ENCODE assay signal across 1 cellular context in genomic region chr15:82262422-82263026, GRCh38.
A peak's percentile ranks its signal among the peaks of the same experiment; 100 is the strongest.
TF ChIP-seq lines count a peak whose summit lies in the region.

TSS of gene EFL1 (minus strand) at chr15:82262734. CDS start at chr15:82261778, 956 bp downstream.
TSS of gene SAXO2 (plus strand) at chr15:82262818. CDS start at chr15:82262880, 62 bp downstream.

TF ChIP-seq in HepG2, 621 proteins besides CTCF, POLR2A, EP300 and RAD21 (continued from another document and continues in another):
- TF ChIP-seq STAG1 (CRISPR knock-in tag; IDR thresholded peaks at IDR 0.05), result no peak
- TF ChIP-seq BRF2 (CRISPR knock-in tag; IDR thresholded peaks at IDR 0.05), result no peak
- TF ChIP-seq POGK (CRISPR knock-in tag; conservative IDR thresholded peaks at IDR 0.05), result no peak
- TF ChIP-seq ZBED4 (CRISPR knock-in tag; IDR thresholded peaks at IDR 0.05; ENCODE audit: borderline replicate concordance), result peak; percentile 54; the same call in 1 of the 2 replicates
- TF ChIP-seq RBM39 (IDR thresholded peaks at IDR 0.05; ENCODE audit: low read depth, low read length, poor library complexity, severe bottlenecking), result peak; percentile 24
- no peak for TF ChIP-seq NR1H2 (CRISPR knock-in tag; IDR thresholded peaks at IDR 0.05; ENCODE audit: borderline replicate concordance, low read depth)
- TF ChIP-seq ZBTB44 (CRISPR knock-in tag; IDR thresholded peaks at IDR 0.05), result no peak
- no peak for TF ChIP-seq ZNF652 (CRISPR knock-in tag; IDR thresholded peaks at IDR 0.05; ENCODE audit: borderline replicate concordance, low read depth)
- no peak for TF ChIP-seq TP53 (CRISPR knock-in tag; conservative IDR thresholded peaks at IDR 0.05)
- no peak for TF ChIP-seq ZNF614 (CRISPR knock-in tag; IDR thresholded peaks at IDR 0.05; ENCODE audit: borderline replicate concordance)
- 0 out of 2 replicates have a peak, but pooled peaks have one; percentile 8 for TF ChIP-seq MIXL1 (CRISPR knock-in tag; IDR thresholded peaks at IDR 0.05)
- no peak for TF ChIP-seq FLYWCH1 (CRISPR knock-in tag; IDR thresholded peaks at IDR 0.05)
- peak in 1 of 2 experiments; percentile 77; a peak in 2 of 4 replicates for TF ChIP-seq HMGXB4 (CRISPR knock-in tag; IDR thresholded peaks at IDR 0.05; ENCODE audit: borderline replicate concordance in 1 of 2, low read depth in 1 of 2)
- no peak for TF ChIP-seq ZNF883 (CRISPR knock-in tag; IDR thresholded peaks at IDR 0.05; ENCODE audit: not compliant biosample characterization)
- TF ChIP-seq TRAFD1 (CRISPR knock-in tag; IDR thresholded peaks at IDR 0.05; ENCODE audit: borderline replicate concordance), result no peak
- peak; percentile 55; the same call in 1 of the 2 replicates for TF ChIP-seq GFI1 (CRISPR knock-in tag; IDR thresholded peaks at IDR 0.05; ENCODE audit: borderline replicate concordance)
- no peak for TF ChIP-seq ZNF878 (CRISPR knock-in tag; IDR thresholded peaks at IDR 0.05)
- no peak for TF ChIP-seq ZBTB3 (CRISPR knock-in tag; IDR thresholded peaks at IDR 0.05; ENCODE audit: borderline replicate concordance, low read depth)
- TF ChIP-seq ZSCAN20 (CRISPR knock-in tag; IDR thresholded peaks at IDR 0.05; ENCODE audit: borderline replicate concordance), result no peak
- no peak for TF ChIP-seq MIER3 (CRISPR knock-in tag; IDR thresholded peaks at IDR 0.05; ENCODE audit: borderline replicate concordance)
- TF ChIP-seq ZMYM2 (CRISPR knock-in tag; IDR thresholded peaks at IDR 0.05), result no peak
- TF ChIP-seq ZUFSP (CRISPR knock-in tag; IDR thresholded peaks at IDR 0.05; ENCODE audit: borderline replicate concordance), result no peak
- TF ChIP-seq ZNF441 (CRISPR knock-in tag; IDR thresholded peaks at IDR 0.05; ENCODE audit: borderline replicate concordance), result no peak
- TF ChIP-seq SOX6 (IDR thresholded peaks at IDR 0.05), result no peak
- no peak; the same call in 1 of the 2 replicates for TF ChIP-seq SOX6 (CRISPR knock-in tag; IDR thresholded peaks at IDR 0.05)
- no peak for TF ChIP-seq ZHX2 (IDR thresholded peaks at IDR 0.05; ENCODE audit: low read depth)
- no peak for TF ChIP-seq ZHX2 (CRISPR knock-in tag; IDR thresholded peaks at IDR 0.05; ENCODE audit: borderline replicate concordance)
- TF ChIP-seq CHD2 (IDR thresholded peaks at IDR 0.05; ENCODE audit: low read depth, low read length), result no peak
- TF ChIP-seq SRSF4 (IDR thresholded peaks at IDR 0.05; ENCODE audit: low read depth, low read length, poor library complexity, severe bottlenecking), result no peak
- TF ChIP-seq HNRNPH1 (optimal IDR thresholded peaks at IDR 0.05; ENCODE audit: low read depth, low read length), result no peak
- no peak for TF ChIP-seq SMAD1 (CRISPR knock-in tag; IDR thresholded peaks at IDR 0.05; ENCODE audit: borderline replicate concordance, low read depth)
- peak; percentile 55; the same call in 1 of the 2 replicates for TF ChIP-seq ETV5 (CRISPR knock-in tag; IDR thresholded peaks at IDR 0.05; ENCODE audit: borderline replicate concordance)
- no peak for TF ChIP-seq ELK4 (CRISPR knock-in tag; IDR thresholded peaks at IDR 0.05; ENCODE audit: borderline replicate concordance)
- TF ChIP-seq ZSCAN22 (CRISPR knock-in tag; IDR thresholded peaks at IDR 0.05), result no peak
- no peak for TF ChIP-seq ZNF296 (CRISPR knock-in tag; conservative IDR thresholded peaks at IDR 0.05)
- TF ChIP-seq NONO (IDR thresholded peaks at IDR 0.05), result no peak
- peak; percentile 63; the same call in 1 of the 2 replicates for TF ChIP-seq NONO (CRISPR knock-in tag; conservative IDR thresholded peaks at IDR 0.05)
- TF ChIP-seq RFX1 (IDR thresholded peaks at IDR 0.05), result peak; percentile 86
